ENCODE assay signal across 1 cellular context in the genomic region with DNA sequence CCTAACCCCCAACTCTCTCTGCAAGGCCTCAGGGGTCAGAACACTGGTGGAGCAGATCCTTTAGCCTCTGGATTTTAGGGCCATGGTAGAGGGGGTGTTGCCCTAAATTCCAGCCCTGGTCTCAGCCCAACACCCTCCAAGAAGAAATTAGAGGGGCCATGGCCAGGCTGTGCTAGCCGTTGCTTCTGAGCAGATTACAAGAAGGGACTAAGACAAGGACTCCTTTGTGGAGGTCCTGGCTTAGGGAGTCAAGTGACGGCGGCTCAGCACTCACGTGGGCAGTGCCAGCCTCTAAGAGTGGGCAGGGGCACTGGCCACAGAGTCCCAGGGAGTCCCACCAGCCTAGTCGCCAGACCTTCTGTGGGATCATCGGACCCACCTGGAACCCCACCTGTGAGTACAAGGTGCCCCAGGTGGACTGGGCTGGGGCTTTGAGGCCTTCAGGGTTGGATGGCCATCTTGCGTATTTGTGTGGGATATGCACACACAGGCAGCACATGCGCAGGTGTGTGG.
TF ChIP-seq lines count a peak whose summit lies in the region.

Gene BEST1 (plus strand): TSS at position 317 of the 513 bp plus-strand sequence. CDS start 1,456 bp downstream, outside the sequence.

TF ChIP-seq in K562, 482 proteins besides CTCF, POLR2A, EP300 and RAD21 (continued from another document and continues in another):
- TF ChIP-seq, protein P1, sequence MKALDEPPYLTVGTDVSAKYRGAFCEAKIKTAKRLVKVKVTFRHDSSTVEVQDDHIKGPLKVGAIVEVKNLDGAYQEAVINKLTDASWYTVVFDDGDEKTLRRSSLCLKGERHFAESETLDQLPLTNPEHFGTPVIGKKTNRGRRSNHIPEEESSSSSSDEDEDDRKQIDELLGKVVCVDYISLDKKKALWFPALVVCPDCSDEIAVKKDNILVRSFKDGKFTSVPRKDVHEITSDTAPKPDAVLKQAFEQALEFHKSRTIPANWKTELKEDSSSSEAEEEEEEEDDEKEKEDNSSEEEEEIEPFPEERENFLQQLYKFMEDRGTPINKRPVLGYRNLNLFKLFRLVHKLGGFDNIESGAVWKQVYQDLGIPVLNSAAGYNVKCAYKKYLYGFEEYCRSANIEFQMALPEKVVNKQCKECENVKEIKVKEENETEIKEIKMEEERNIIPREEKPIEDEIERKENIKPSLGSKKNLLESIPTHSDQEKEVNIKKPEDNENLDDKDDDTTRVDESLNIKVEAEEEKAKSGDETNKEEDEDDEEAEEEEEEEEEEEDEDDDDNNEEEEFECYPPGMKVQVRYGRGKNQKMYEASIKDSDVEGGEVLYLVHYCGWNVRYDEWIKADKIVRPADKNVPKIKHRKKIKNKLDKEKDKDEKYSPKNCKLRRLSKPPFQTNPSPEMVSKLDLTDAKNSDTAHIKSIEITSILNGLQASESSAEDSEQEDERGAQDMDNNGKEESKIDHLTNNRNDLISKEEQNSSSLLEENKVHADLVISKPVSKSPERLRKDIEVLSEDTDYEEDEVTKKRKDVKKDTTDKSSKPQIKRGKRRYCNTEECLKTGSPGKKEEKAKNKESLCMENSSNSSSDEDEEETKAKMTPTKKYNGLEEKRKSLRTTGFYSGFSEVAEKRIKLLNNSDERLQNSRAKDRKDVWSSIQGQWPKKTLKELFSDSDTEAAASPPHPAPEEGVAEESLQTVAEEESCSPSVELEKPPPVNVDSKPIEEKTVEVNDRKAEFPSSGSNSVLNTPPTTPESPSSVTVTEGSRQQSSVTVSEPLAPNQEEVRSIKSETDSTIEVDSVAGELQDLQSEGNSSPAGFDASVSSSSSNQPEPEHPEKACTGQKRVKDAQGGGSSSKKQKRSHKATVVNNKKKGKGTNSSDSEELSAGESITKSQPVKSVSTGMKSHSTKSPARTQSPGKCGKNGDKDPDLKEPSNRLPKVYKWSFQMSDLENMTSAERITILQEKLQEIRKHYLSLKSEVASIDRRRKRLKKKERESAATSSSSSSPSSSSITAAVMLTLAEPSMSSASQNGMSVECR (CRISPR knock-in tag; IDR thresholded peaks at IDR 0.05) = no peak
- TF ChIP-seq ZNF311 (CRISPR knock-in tag; IDR thresholded peaks at IDR 0.05) (no peak; the same call in 1 of the 2 replicates), CXXC5 (CRISPR knock-in tag; IDR thresholded peaks at IDR 0.05) (no peak; the same call in 1 of the 2 replicates), PYGO2 (tag; IDR thresholded peaks at IDR 0.05) (no peak), ZNF232 (CRISPR knock-in tag; IDR thresholded peaks at IDR 0.05) (no peak), ZBTB17 (CRISPR knock-in tag; IDR thresholded peaks at IDR 0.05) (peak; percentile 70), ZHX1 (conservative IDR thresholded peaks at IDR 0.05; ENCODE audit: low read length) (no peak), RBFOX2 (IDR thresholded peaks at IDR 0.05; ENCODE audit: low read depth, low read length) (peak; percentile 92), FOXP1 (CRISPR knock-in tag; IDR thresholded peaks at IDR 0.05) (peak; percentile 84), WHSC1 (IDR thresholded peaks at IDR 0.05; ENCODE audit: low read length) (no peak), ILF3 (IDR thresholded peaks at IDR 0.05; ENCODE audit: borderline replicate concordance) (no peak), ELK3 (CRISPR knock-in tag; IDR thresholded peaks at IDR 0.05) (no peak), MEF2A (IDR thresholded peaks at IDR 0.05; ENCODE audit: control insufficient read depth, low read depth, low read length) (no peak), TEAD4 (IDR thresholded peaks at IDR 0.05; ENCODE audit: low read length) (no peak), TEAD4 (CRISPR knock-in tag; IDR thresholded peaks at IDR 0.05; ENCODE audit: borderline replicate concordance) (no peak), RBM34 (IDR thresholded peaks at IDR 0.05; ENCODE audit: borderline replicate concordance, insufficient read depth, low read length) (no peak), TCF3 (CRISPR knock-in tag; IDR thresholded peaks at IDR 0.05) (no peak), ZNF134 (CRISPR knock-in tag; conservative IDR thresholded peaks at IDR 0.05) (no peak), ZNF174 (CRISPR knock-in tag; IDR thresholded peaks at IDR 0.05) (no peak), ETV6 (IDR thresholded peaks at IDR 0.05; ENCODE audit: borderline replicate concordance in 1 of 2, low read depth in 2 of 2, low read length in 1 of 2) (no peak), ETV6 (CRISPR knock-in tag; IDR thresholded peaks at IDR 0.05; ENCODE audit: borderline replicate concordance) (no peak), ZNF124 (CRISPR knock-in tag; IDR thresholded peaks at IDR 0.05) (no peak), AFF1 (IDR thresholded peaks at IDR 0.05; ENCODE audit: low read depth in 1 of 2, partially characterized antibody in 2 of 2) (peak in 1 of 2 experiments; percentile 6), RBM14 (IDR thresholded peaks at IDR 0.05; ENCODE audit: borderline replicate concordance, insufficient read depth, low read depth, low read length) (no peak), SIN3B (IDR thresholded peaks at IDR 0.05; ENCODE audit: low read depth) (no peak), TSC22D4 (tag; IDR thresholded peaks at IDR 0.05) (no peak), MAFK (IDR thresholded peaks at IDR 0.05; ENCODE audit: low read length) (no peak), KAT8 (IDR thresholded peaks at IDR 0.05; ENCODE audit: low read depth) (no peak), ZNF668 (CRISPR knock-in tag; IDR thresholded peaks at IDR 0.05) (0 out of 2 replicates have a peak, but pooled peaks have one; percentile 40), MCM5 (IDR thresholded peaks at IDR 0.05; ENCODE audit: low read depth) (no peak), ZNF583 (CRISPR knock-in tag; IDR thresholded peaks at IDR 0.05) (no peak; the same call in 1 of the 2 replicates), ETV5 (CRISPR knock-in tag; IDR thresholded peaks at IDR 0.05; ENCODE audit: low read depth) (no peak), MBD1 (CRISPR knock-in tag; IDR thresholded peaks at IDR 0.05) (no peak), PCBP1 (IDR thresholded peaks at IDR 0.05; ENCODE audit: low read depth, low read length, poor library complexity, severe bottlenecking) (no peak), MAFG (tag; conservative IDR thresholded peaks at IDR 0.05) (no peak), SLC30A9 (CRISPR knock-in tag; IDR thresholded peaks at IDR 0.05) (no peak), HIVEP1 (CRISPR knock-in tag; IDR thresholded peaks at IDR 0.05) (no peak), POLR3A (IDR thresholded peaks at IDR 0.05; ENCODE audit: borderline replicate concordance, extremely low read depth, insufficient read depth, insufficient read length) (no peak), ZNF3 (CRISPR knock-in tag; IDR thresholded peaks at IDR 0.05) (no peak), SETDB1 (IDR thresholded peaks at IDR 0.05; ENCODE audit: low read length) (no peak), ARID1B (IDR thresholded peaks at IDR 0.05) (no peak), ZNF239 (CRISPR knock-in tag; IDR thresholded peaks at IDR 0.05) (no peak; the same call in 1 of the 2 replicates), SRSF1 (IDR thresholded peaks at IDR 0.05; ENCODE audit: low read depth, low read length) (no peak), ATF2 (CRISPR knock-in tag; IDR thresholded peaks at IDR 0.05) (no peak)
- TF ChIP-seq, protein P2, sequence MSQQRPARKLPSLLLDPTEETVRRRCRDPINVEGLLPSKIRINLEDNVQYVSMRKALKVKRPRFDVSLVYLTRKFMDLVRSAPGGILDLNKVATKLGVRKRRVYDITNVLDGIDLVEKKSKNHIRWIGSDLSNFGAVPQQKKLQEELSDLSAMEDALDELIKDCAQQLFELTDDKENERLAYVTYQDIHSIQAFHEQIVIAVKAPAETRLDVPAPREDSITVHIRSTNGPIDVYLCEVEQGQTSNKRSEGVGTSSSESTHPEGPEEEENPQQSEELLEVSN (IDR thresholded peaks at IDR 0.05; ENCODE audit: borderline replicate concordance in 1 of 2, extremely low read depth in 1 of 2, insufficient read depth in 1 of 2, insufficient read length in 1 of 2, low read depth in 1 of 2, low read length in 1 of 2, poor library complexity in 1 of 2, severe bottlenecking in 1 of 2) = no peak
